ENCODE assay signal across 10 cellular contexts in genomic region chr10:103458720-103459119, GRCh38. TPM values are rescaled to one million over a fixed set of nuclear protein-coding genes. Genes with fewer than 3 reads are reported as not detected.
A peak's percentile ranks its signal among the peaks of the same experiment; 100 is the strongest.
DNase-seq lines count a peak whose midpoint lies in the region; ATAC-seq, FAIRE-seq and TF ChIP-seq lines count a peak whose summit lies in the region.
"Had no signal": no experiment of that assay in that cellular context is flagged by ENCODE, and none has a peak within 500 bp of the region (broad histone marks: within the 10 kb centered on the region; RNA-seq: fewer than 3 reads in every experiment).

TSS of gene CALHM1 (minus strand) at chr10:103458900. CDS start at chr10:103458751, 149 bp downstream.

- TF ChIP-seq POLR2A in GM12892 (IDR thresholded peaks at IDR 0.05; ENCODE audit: low read depth, low read length) = no peak

- DNase-seq in GM12892 (ENCODE audit: insufficient read length) (peak; percentile 83), NCI-H2107 (lab: John Stamatoyannopoulos, UW) (peak; percentile 21), germinal center (ENCODE audit: low spot score) (peak; percentile 47), sciatic nerve (ENCODE audit: low spot score) (no peak), NCI-H524 treated with DMSO at 0.1 percent for 48 hours (lab: John Stamatoyannopoulos, UW) (no peak), Kasumi-1 (lab: John Stamatoyannopoulos, UW) (no peak)
- DNase-seq in stimulated activated CD4-positive, alpha-beta T cell treated with anti-CD3 and anti-CD28 coated beads, Interleukin-2, amount 100 ng/mL, for 48 hours = no peak

- ATAC-seq in GM21576 (IDR thresholded peaks at IDR 0.05; ENCODE audit: unreplicated experiment) (peak; percentile 68), sciatic nerve (no peak)

- intact Hi-C loops in sciatic nerve (cut with DNase I) = no loop called here

- FAIRE-seq in GM12892 (lab: Jason Lieb, UNC) = no peak
- FAIRE-seq: bronchial epithelial cell had no signal

RNA-seq across cellular contexts. Expression of gene CALHM1, which starts in this region (rescaled TPM):
- polyA plus RNA-seq in GM12892 (2012; ENCODE audit: missing spikeins) = 0.53 TPM
- not detected for total RNA-seq in sciatic nerve
- total RNA-seq: bronchial epithelial cell, liver had no signal
- polyA plus RNA-seq: liver had no signal

Comparison
In these comparisons a context has a peak if more than half of its experiments do, and no peak if none do; other contexts are left out.
1. DNase-seq: peak in GM12892 (single experiment), NCI-H2107 (single experiment) and germinal center (single experiment); none in sciatic nerve (single experiment), stimulated activated CD4-positive, alpha-beta T cell treated with anti-CD3 and anti-CD28 coated beads, Interleukin-2, amount 100 ng/mL, for 48 hours (0 of 2), NCI-H524 treated with DMSO at 0.1 percent for 48 hours (single experiment) and Kasumi-1 (0 of 2).